1 cellular context compared by ENCODE assay signal in the genomic region with DNA sequence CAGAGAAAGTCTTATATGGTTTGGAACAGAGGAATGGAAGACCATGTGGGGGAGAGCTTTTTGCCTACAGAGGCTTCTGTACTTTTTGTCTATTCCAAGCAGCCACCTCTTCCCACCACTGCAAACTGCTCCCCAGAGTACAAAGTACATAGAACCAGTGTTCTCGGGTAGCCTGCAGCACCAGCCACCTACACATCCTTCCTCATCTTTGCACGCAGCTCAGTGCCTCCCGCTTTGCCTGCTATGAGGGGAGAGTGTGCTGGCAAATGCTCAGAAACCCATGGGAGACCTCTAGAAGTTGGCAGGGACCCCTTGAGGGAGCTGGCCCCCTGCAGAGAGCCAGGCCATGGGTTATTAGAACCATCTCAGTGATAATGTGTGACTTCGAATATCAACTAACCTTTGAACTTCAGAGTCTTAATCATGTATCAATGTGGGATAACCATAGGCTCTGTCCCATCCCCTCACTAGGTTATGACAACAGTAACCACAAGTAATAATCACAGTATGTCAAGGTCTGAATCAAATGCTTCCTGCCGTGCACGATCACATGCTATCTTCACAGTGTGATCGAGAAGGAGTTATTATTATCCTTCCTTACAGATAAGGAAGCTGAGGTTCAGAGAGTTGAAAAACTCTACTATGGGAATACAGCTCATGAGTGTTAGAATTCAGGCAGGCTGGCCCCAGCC.
TF ChIP-seq lines count a peak whose summit lies in the region.

No MANE protein-coding gene starts in this region.

TF ChIP-seq in HEK293T, 16 proteins besides CTCF, POLR2A, EP300 and RAD21 (continued from another document):
- TF ChIP-seq, protein P1, sequence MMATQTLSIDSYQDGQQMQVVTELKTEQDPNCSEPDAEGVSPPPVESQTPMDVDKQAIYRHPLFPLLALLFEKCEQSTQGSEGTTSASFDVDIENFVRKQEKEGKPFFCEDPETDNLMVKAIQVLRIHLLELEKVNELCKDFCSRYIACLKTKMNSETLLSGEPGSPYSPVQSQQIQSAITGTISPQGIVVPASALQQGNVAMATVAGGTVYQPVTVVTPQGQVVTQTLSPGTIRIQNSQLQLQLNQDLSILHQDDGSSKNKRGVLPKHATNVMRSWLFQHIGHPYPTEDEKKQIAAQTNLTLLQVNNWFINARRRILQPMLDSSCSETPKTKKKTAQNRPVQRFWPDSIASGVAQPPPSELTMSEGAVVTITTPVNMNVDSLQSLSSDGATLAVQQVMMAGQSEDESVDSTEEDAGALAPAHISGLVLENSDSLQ (IDR thresholded peaks at IDR 0.05), result no peak
- TF ChIP-seq FOXA1 (IDR thresholded peaks at IDR 0.05) (no peak), SP1 (IDR thresholded peaks at IDR 0.05) (no peak), BHLHE40 (IDR thresholded peaks at IDR 0.05; ENCODE audit: borderline replicate concordance) (no peak), ARNT (IDR thresholded peaks at IDR 0.05) (no peak), CTBP1 (IDR thresholded peaks at IDR 0.05; ENCODE audit: borderline replicate concordance) (no peak)
